In the genomic region with DNA sequence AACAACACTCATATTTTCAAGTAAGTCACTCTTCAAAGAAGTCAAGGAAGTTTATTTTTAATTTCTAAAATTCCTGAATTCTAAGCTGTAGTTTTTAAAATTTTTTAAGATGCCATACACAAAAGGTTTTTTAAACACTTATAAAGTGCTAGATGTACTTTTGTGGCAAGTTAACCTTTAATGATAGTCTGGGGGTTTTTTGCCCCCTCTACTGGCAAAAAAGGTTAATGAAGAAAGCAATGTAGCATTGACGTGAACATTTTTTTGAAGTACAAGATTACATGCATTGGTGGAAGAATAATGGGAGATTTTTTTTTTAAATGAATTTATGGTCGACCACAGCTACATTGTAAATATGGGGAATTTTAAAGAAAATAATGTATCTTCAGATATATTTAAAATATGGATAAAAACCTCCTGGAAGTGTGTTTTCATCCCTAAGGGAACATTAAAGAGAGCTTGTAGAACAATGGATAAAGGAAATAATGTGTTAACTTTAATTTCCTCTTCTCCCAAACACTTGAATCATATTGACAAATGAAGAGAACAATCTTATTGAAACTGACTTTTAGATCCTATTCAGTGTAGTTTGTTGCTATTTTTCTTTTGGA, we compare ENCODE assay signal across 9 cellular contexts. TPM values are rescaled to one million over a fixed set of nuclear protein-coding genes. Genes with fewer than 3 reads are reported as not detected.
DNase-seq lines count a peak whose midpoint lies in the region; ATAC-seq and TF ChIP-seq lines count a peak whose summit lies in the region.
"Had no signal": no experiment of that assay in that cellular context is flagged by ENCODE, and none has a peak within 500 bp of the region (broad histone marks: within the 10 kb centered on the region; RNA-seq: fewer than 3 reads in every experiment).

No MANE protein-coding gene starts in this region.

- no peak overlapping the region for H3K4me3 Mint-ChIP-seq in stimulated activated effector memory CD8-positive, alpha-beta T cell treated with anti-CD3 and anti-CD28 coated beads, Interleukin-12 subunit alpha, Interleukin-12 subunit beta, amount 100 ng/mL, for 72 hours

- ATAC-seq in HG02798 (IDR thresholded peaks at IDR 0.05; ENCODE audit: poor library complexity, unreplicated experiment) (peak; percentile 45), GM21367 (IDR thresholded peaks at IDR 0.05; ENCODE audit: unreplicated experiment) (no peak)
- no peak for ATAC-seq in stimulated activated effector memory CD8-positive, alpha-beta T cell treated with anti-CD3 and anti-CD28 coated beads, Interleukin-12 subunit alpha, Interleukin-12 subunit beta, amount 100 ng/mL, for 72 hours

- peak; percentile 59 for TF ChIP-seq CTCF in fibroblast of the aortic adventitia (IDR thresholded peaks at IDR 0.05; ENCODE audit: insufficient read depth, low read length)

- no peak overlapping the region for H3K27ac Mint-ChIP-seq in stimulated activated effector memory CD8-positive, alpha-beta T cell treated with anti-CD3 and anti-CD28 coated beads, Interleukin-12 subunit alpha, Interleukin-12 subunit beta, amount 100 ng/mL, for 72 hours

- H3K9me3 Mint-ChIP-seq in stimulated activated effector memory CD8-positive, alpha-beta T cell treated with anti-CD3 and anti-CD28 coated beads, Interleukin-12 subunit alpha, Interleukin-12 subunit beta, amount 100 ng/mL, for 72 hours, result no peaks in the 10 kb centered on the region

- DNase-seq in NCI-H1092 treated with DMSO at 0.1 percent for 48 hours (lab: John Stamatoyannopoulos, UW) (peak; percentile 16), NCI-H1092 (lab: John Stamatoyannopoulos, UW) (no peak), SK-MEL-5 (ENCODE audit: low read depth, low spot score) (peak; percentile 60), fibroblast of the aortic adventitia (ENCODE audit: low read depth) (peak; percentile 68), retina (peak; percentile 36)
- no peak for DNase-seq in stimulated activated effector memory CD8-positive, alpha-beta T cell treated with anti-CD3 and anti-CD28 coated beads, Interleukin-12 subunit alpha, Interleukin-12 subunit beta, amount 100 ng/mL, for 72 hours (ENCODE audit: low spot score in 2 of 2)

- H3K36me3 Mint-ChIP-seq in stimulated activated effector memory CD8-positive, alpha-beta T cell treated with anti-CD3 and anti-CD28 coated beads, Interleukin-12 subunit alpha, Interleukin-12 subunit beta, amount 100 ng/mL, for 72 hours, result peaks cover 77% of the 10 kb centered on the region

- in situ Hi-C loops in SK-MEL-5 (cut with HindIII; ENCODE audit: low pct_unique_long_range_greater_than_20kb, low sequenced_read_pairs), result no loop called here

- peaks cover 6% of the 10 kb centered on the region for H3K4me1 Mint-ChIP-seq in stimulated activated effector memory CD8-positive, alpha-beta T cell treated with anti-CD3 and anti-CD28 coated beads, Interleukin-12 subunit alpha, Interleukin-12 subunit beta, amount 100 ng/mL, for 72 hours

- no peak overlapping the region for H3K4me3 ChIP-seq in fibroblast of the aortic adventitia (ENCODE audit: low read depth, low read length)
- H3K4me3 ChIP-seq: BLaER1 treated with 17β-estradiol and CSF1 and Interleukin-3, amounts not matched to agents 10 nM and 100 nM had no signal

RNA-seq across cellular contexts. Expression of a gene that starts 12.6 kb away (rescaled TPM):
- total RNA-seq in SK-MEL-5 (2014; rRNA removed; shearing (Covaris generic)), result 106 and 112 TPM in 2 replicates
- polyA plus RNA-seq in SK-MEL-5 (2015; cell fraction: cytosol; rRNA removed), result 64.6 and 82.9 TPM in 2 replicates
- polyA plus RNA-seq in SK-MEL-5 (2015; cell fraction: nucleus; rRNA removed), result 179 and 222 TPM in 2 replicates
- 101 and 286 TPM in 2 replicates for total RNA-seq in fibroblast of the aortic adventitia (ENCODE audit: low replicate concordance)

Comparison
In these comparisons a context has a peak if more than half of its experiments do, and no peak if none do; other contexts are left out.
1. DNase-seq: peak in NCI-H1092 treated with DMSO at 0.1 percent for 48 hours (single experiment), SK-MEL-5 (single experiment), fibroblast of the aortic adventitia (single experiment) and retina (single experiment); none in NCI-H1092 (single experiment) and stimulated activated effector memory CD8-positive, alpha-beta T cell treated with anti-CD3 and anti-CD28 coated beads, Interleukin-12 subunit alpha, Interleukin-12 subunit beta, amount 100 ng/mL, for 72 hours (0 of 2).